ENCODE assay signal across 20 cellular contexts in the genomic region with DNA sequence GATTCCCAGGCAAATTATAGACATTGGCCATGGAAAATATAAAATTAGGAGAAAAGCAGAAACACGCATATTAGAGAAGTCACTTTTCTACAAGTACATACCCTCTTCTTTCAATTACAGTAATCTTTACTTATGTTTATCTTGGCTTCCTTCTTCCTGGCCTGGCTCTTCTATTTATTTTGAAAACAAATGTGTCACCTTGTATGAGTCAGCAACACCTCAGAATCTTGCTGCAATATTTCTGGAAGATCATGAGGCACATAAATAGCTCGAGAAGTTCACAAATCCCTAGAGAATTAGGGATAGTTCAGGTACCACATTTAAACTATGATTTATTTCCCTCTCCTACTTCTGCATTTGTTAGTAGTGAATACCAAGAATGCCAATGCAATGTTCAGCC.
DNase-seq lines count a peak whose midpoint lies in the region; ATAC-seq lines count a peak whose summit lies in the region.
"Had no signal": no experiment of that assay in that cellular context is flagged by ENCODE, and none has a peak within 500 bp of the region (broad histone marks: within the 10 kb centered on the region; RNA-seq: fewer than 3 reads in every experiment).

No MANE protein-coding gene starts in this region.

- H3K9me3 ChIP-seq in aorta (ENCODE audit: control insufficient read depth, low read length) (no peaks in the 10 kb centered on the region), SJCRH30 (replicated peaks) (no peaks in the 10 kb centered on the region)

- H3K4me3 ChIP-seq in aorta (ENCODE audit: low read length in 2 of 2) = no peak overlapping the region
- H3K4me3 ChIP-seq in SJCRH30 = no peak overlapping the region
- H3K4me3 ChIP-seq: lung had no signal

- DNase-seq in NOMO-1 treated with DMSO at 0.1 percent for 48 hours (lab: John Stamatoyannopoulos, UW; ENCODE audit: unreplicated experiment) = peak; percentile 14
- no peak for DNase-seq in NOMO-1 treated with dmso at 0.1 percent for 144 hours (lab: John Stamatoyannopoulos, UW; ENCODE audit: unreplicated experiment)
- DNase-seq in brain pericyte (ENCODE audit: low read depth, low spot score) = peak; percentile 1
- peak; percentile 27 for DNase-seq in iris pigment epithelial cell (ENCODE audit: low read depth)
- no peak for DNase-seq in OCI-M2 (lab: John Stamatoyannopoulos, UW; ENCODE audit: unreplicated experiment)
- no peak for DNase-seq in D341Med (ENCODE audit: low spot score)
- DNase-seq in aorta = no peak
- DNase-seq in SJCRH30 = no peak
- DNase-seq: activated CD8-positive, alpha-beta T cell treated with anti-CD3 and anti-CD28 coated beads, Interleukin-2, amount 10 ng/mL, durations not matched to agents 7 days and 5 days; activated T-cell treated with anti-CD3 and anti-CD28 coated beads, Interleukin-2, amount 50 U/mL, for 72 hours; effector CD8-positive, alpha-beta T cell; naive B cell; NCI-H1436; NK-92 treated with Interleukin-12 subunit alpha and Interleukin-12 subunit beta, amount 100 ng/mL, for 24 hours; SHP77 treated with DMSO at 0.1 percent for 48 hours had no signal

- H3K36me3 ChIP-seq in aorta (ENCODE audit: control insufficient read depth in 1 of 2, insufficient read depth in 2 of 2, low read length in 1 of 2) (peaks cover 0 to 3% of the 10 kb centered on the region in 2 donors), SJCRH30 (no peaks in the 10 kb centered on the region)

- H3K27ac ChIP-seq in aorta (ENCODE audit: low read depth in 1 of 2, low read length in 2 of 2) (no peak overlapping the region), SJCRH30 (no peak overlapping the region)
- H3K27ac ChIP-seq: 22Rv1, C4-2B had no signal

- intact Hi-C loops in aorta (cut with DNase I) = no loop called here

- no peak for ATAC-seq in aorta (ENCODE audit: low FRiP score)
- ATAC-seq: activated CD8-positive, alpha-beta T cell treated with anti-CD3 and anti-CD28 coated beads, Interleukin-2, amount 10 ng/mL, durations not matched to agents 7 days and 5 days; activated T-cell treated with anti-CD3 and anti-CD28 coated beads, Interleukin-2, amount 50 U/mL, for 72 hours; stimulated activated effector memory CD8-positive, alpha-beta T cell treated with anti-CD3 and anti-CD28 coated beads, Interleukin-12 subunit alpha, Interleukin-12 subunit beta, amount 100 ng/mL, for 72 hours; WTC11 had no signal

- H3K4me1 ChIP-seq in aorta (ENCODE audit: control insufficient read depth in 1 of 2, insufficient read depth in 2 of 2, low read length in 2 of 2) (no peaks in the 10 kb centered on the region), SJCRH30 (no peaks in the 10 kb centered on the region)

- 5 to 15% methylated on average over 2 of the region's 2 CpGs for WGBS in aorta, 2 donors

- no peaks in the 10 kb centered on the region for H3K27me3 ChIP-seq in aorta (ENCODE audit: control insufficient read depth in 1 of 2, insufficient read depth in 2 of 2, low read length in 1 of 2)
- no peaks in the 10 kb centered on the region for H3K27me3 ChIP-seq in SJCRH30

Comparison
In these comparisons a context has a peak if more than half of its experiments do, and no peak if none do; other contexts are left out.
1. DNase-seq: peak in NOMO-1 treated with DMSO at 0.1 percent for 48 hours (single experiment), brain pericyte (single experiment) and iris pigment epithelial cell (single experiment); none in NOMO-1 treated with dmso at 0.1 percent for 144 hours (single experiment), OCI-M2 (single experiment), D341Med (single experiment), aorta (0 of 2) and SJCRH30 (0 of 2).